Comparison of ENCODE assay signal across 1 cellular context in genomic region chr11:102325088-102325487, GRCh38.
TF ChIP-seq lines count a peak whose summit lies in the region.

No MANE protein-coding gene starts in this region.

TF ChIP-seq in H1, 55 proteins besides CTCF, POLR2A, EP300 and RAD21:
- TF ChIP-seq USF2 (IDR thresholded peaks at IDR 0.05; ENCODE audit: low read length) (no peak), RBBP5 (IDR thresholded peaks at IDR 0.05; ENCODE audit: borderline replicate concordance, low read depth, low read length) (no peak), SIX5 (IDR thresholded peaks at IDR 0.05; ENCODE audit: low read depth, low read length) (no peak), BACH1 (IDR thresholded peaks at IDR 0.05; ENCODE audit: low read length) (no peak), ATF3 (IDR thresholded peaks at IDR 0.05; ENCODE audit: insufficient read depth, low read depth, low read length) (no peak), MAFK (IDR thresholded peaks at IDR 0.05; ENCODE audit: low read depth, low read length) (no peak), CHD2 (IDR thresholded peaks at IDR 0.05; ENCODE audit: low read length) (no peak), CBX5 (IDR thresholded peaks at IDR 0.05; ENCODE audit: low read depth, low read length) (no peak), KDM5A (IDR thresholded peaks at IDR 0.05; ENCODE audit: low read length) (no peak), NRF1 (IDR thresholded peaks at IDR 0.05; ENCODE audit: low read depth, low read length) (no peak), EZH2 (IDR thresholded peaks at IDR 0.05; ENCODE audit: low read depth, low read length, severe bottlenecking) (no peak), PHF8 (conservative IDR thresholded peaks at IDR 0.05; ENCODE audit: low read depth, low read length) (no peak), NANOG (IDR thresholded peaks at IDR 0.05; ENCODE audit: insufficient read depth, low read depth, low read length, poor library complexity, severe bottlenecking) (no peak), GABPA (IDR thresholded peaks at IDR 0.05; ENCODE audit: borderline replicate concordance, insufficient read depth, low read length) (no peak), ASH2L (IDR thresholded peaks at IDR 0.05; ENCODE audit: low read length) (no peak), RFX5 (IDR thresholded peaks at IDR 0.05; ENCODE audit: borderline replicate concordance, low read depth, low read length) (no peak), YY1 (IDR thresholded peaks at IDR 0.05; ENCODE audit: low read depth, low read length) (no peak)
